ENCODE assay signal across 22 cellular contexts in genomic region chr20:30488941-30489601, GRCh38.
DNase-seq lines count a peak whose midpoint lies in the region; TF ChIP-seq lines count a peak whose summit lies in the region.
"Had no signal": no experiment of that assay in that cellular context is flagged by ENCODE, and none has a peak within 500 bp of the region (broad histone marks: within the 10 kb centered on the region; RNA-seq: fewer than 3 reads in every experiment).

No MANE protein-coding gene starts in this region.

- peak overlapping the region; percentile 91 for H3K4me3 Mint-ChIP-seq in glutamatergic neuron (ENCODE audit: unreplicated experiment)
- H3K4me3 Mint-ChIP-seq: CD4-positive, alpha-beta memory T cell had no signal

- no peak overlapping the region for H4K8ac ChIP-seq in neuronal stem cell (ENCODE audit: low read depth, low read length)

- H4K91ac ChIP-seq in neuronal stem cell (ENCODE audit: low read depth, low read length, poor library complexity): no peak overlapping the region

- H3K27ac ChIP-seq in HUES64 (ENCODE audit: low read depth, low read length) (no peak overlapping the region), neuronal stem cell (replicated peaks; ENCODE audit: low read length) (no peak overlapping the region)
- H3K27ac ChIP-seq: A549, PC-9, RWPE1, SJSA1 had no signal

- H3K36me3 Mint-ChIP-seq in glutamatergic neuron (ENCODE audit: unreplicated experiment): peaks cover 21% of the 10 kb centered on the region

- no peak overlapping the region for H3K27ac Mint-ChIP-seq in glutamatergic neuron (ENCODE audit: unreplicated experiment)
- H3K27ac Mint-ChIP-seq: CD4-positive, alpha-beta memory T cell had no signal

- H2BK5ac ChIP-seq in neuronal stem cell (ENCODE audit: low read length): no peak overlapping the region

- H2AK5ac ChIP-seq in neuronal stem cell (ENCODE audit: low read depth, low read length): no peak overlapping the region

- H3K9me3 ChIP-seq in HUES64 (ENCODE audit: insufficient read depth, low read depth, low read length): peaks cover 22% of the 10 kb centered on the region
- H3K9me3 ChIP-seq in neuronal stem cell (replicated peaks in 1 of 2; ENCODE audit: control insufficient read depth in 2 of 2, insufficient read depth in 1 of 2, low read depth in 1 of 2, low read length in 2 of 2): peaks cover 0 to 5% of the 10 kb centered on the region in 2 donors
- H3K9me3 ChIP-seq: SJSA1 had no signal

- H3K4ac ChIP-seq in neuronal stem cell (ENCODE audit: low read length): no peak overlapping the region

- peak overlapping the region; percentile 18 for H3K4me2 ChIP-seq in neuronal stem cell (ENCODE audit: insufficient read depth, low read length, poor library complexity, severe bottlenecking)
- H3K4me2 ChIP-seq: A549, PC-9 had no signal

- H3K4me1 ChIP-seq in HUES64 (ENCODE audit: insufficient read depth, low read length) (no peaks in the 10 kb centered on the region), neuronal stem cell (ENCODE audit: control insufficient read depth in 2 of 2, insufficient read depth in 1 of 2, low read depth in 1 of 2, low read length in 2 of 2) (no peaks in the 10 kb centered on the region)
- H3K4me1 ChIP-seq: A549, SJSA1 had no signal

- H2BK15ac ChIP-seq in neuronal stem cell (ENCODE audit: low read length): no peak overlapping the region

- no peak overlapping the region for H2AFZ ChIP-seq in neuronal stem cell (ENCODE audit: low read length)
- H2AFZ ChIP-seq: PC-9 had no signal

- no peak overlapping the region for H3K14ac ChIP-seq in neuronal stem cell (ENCODE audit: low read length)

- H3K27me3 ChIP-seq in HUES64 (ENCODE audit: insufficient read depth, low read length): no peaks in the 10 kb centered on the region
- H3K27me3 ChIP-seq in neuronal stem cell (ENCODE audit: control insufficient read depth in 3 of 3, insufficient read depth in 3 of 3, low read depth in 1 of 3, low read length in 3 of 3): no peaks in the 10 kb centered on the region
- H3K27me3 ChIP-seq: SJSA1 had no signal

- DNase-seq in ELF-1 (ENCODE audit: low read depth, low spot score) (peak; percentile 63), glutamatergic neuron (peak; percentile 50), neuronal stem cell (ENCODE audit: low spot score) (no peak), GOT3 (lab: John Stamatoyannopoulos, UW) (no peak), NCI-H1694 treated with DMSO at 0.1 percent for 48 hours (lab: John Stamatoyannopoulos, UW) (no peak), midbrain (lab: John Stamatoyannopoulos, UW) (no peak), SHP77 (lab: John Stamatoyannopoulos, UW) (no peak)
- DNase-seq: Calu3; CD4-positive, alpha-beta memory T cell; DMS53; EL; KG1; NCI-H1105 treated with DMSO at 0.1 percent for 48 hours; NCI-H187; NCI-H2227 treated with DMSO at 0.1 percent for 48 hours; NCI-H510A treated with DMSO at 0.1 percent for 48 hours; NCI-H82; PC-9 had no signal

- no peak overlapping the region for H2BK120ac ChIP-seq in neuronal stem cell (ENCODE audit: low read depth, low read length)

- no peaks in the 10 kb centered on the region for H3K4me1 Mint-ChIP-seq in glutamatergic neuron (ENCODE audit: low read depth, unreplicated experiment)
- H3K4me1 Mint-ChIP-seq: CD4-positive, alpha-beta memory T cell had no signal

- peak overlapping the region; percentile 55 for H3K23ac ChIP-seq in neuronal stem cell (ENCODE audit: low read depth, low read length, poor library complexity)

- H3K4me3 ChIP-seq in HUES64 (ENCODE audit: low read length) (peak overlapping the region; percentile 42), neuronal stem cell (ENCODE audit: low read length in 2 of 2) (peak overlapping the region in 1 of 2 donors; percentile 62)
- H3K4me3 ChIP-seq: A549, PC-9, SJSA1 had no signal

- peaks cover 17% of the 10 kb centered on the region for H3K27me3 Mint-ChIP-seq in glutamatergic neuron (ENCODE audit: unreplicated experiment)

- H3K36me3 ChIP-seq in HUES64 (ENCODE audit: insufficient read depth, low read length) (no peaks in the 10 kb centered on the region), neuronal stem cell (replicated peaks in 1 of 2; ENCODE audit: control insufficient read depth in 2 of 2, insufficient read depth in 2 of 2, low read length in 2 of 2) (no peaks in the 10 kb centered on the region)
- H3K36me3 ChIP-seq: SJSA1 had no signal

- H3K79me1 ChIP-seq in neuronal stem cell (ENCODE audit: low read depth, low read length): no peaks in the 10 kb centered on the region

- H3K9me3 Mint-ChIP-seq in glutamatergic neuron (ENCODE audit: unreplicated experiment): peaks cover 19% of the 10 kb centered on the region

- no peak overlapping the region for H2BK12ac ChIP-seq in neuronal stem cell (ENCODE audit: low read length)

- TF ChIP-seq CTCF in glutamatergic neuron (IDR thresholded peaks at IDR 0.05; ENCODE audit: partially characterized antibody, unreplicated experiment): no peak

- no peak overlapping the region for H3K9ac ChIP-seq in HUES64 (ENCODE audit: low read depth, low read length)
- no peak overlapping the region for H3K9ac ChIP-seq in neuronal stem cell (ENCODE audit: low read depth, low read length, poor library complexity)

- WGBS in HUES64: 75% methylated on average over 53 of the region's 53 CpGs
- WGBS in neuronal stem cell (ENCODE audit: extremely low coverage in 2 of 2, insufficient read length in 2 of 2, insufficient replicate concordance in 1 of 2), 2 donors: no CpG with 5 or more reads among the region's 53 CpGs

- H3K18ac ChIP-seq in neuronal stem cell (ENCODE audit: low read length): no peak overlapping the region

Comparison
In these comparisons a context has a peak if more than half of its experiments do, and no peak if none do; other contexts are left out.
1. DNase-seq: peak in ELF-1 (single experiment) and glutamatergic neuron (single experiment); none in neuronal stem cell (single experiment), GOT3 (single experiment), NCI-H1694 treated with DMSO at 0.1 percent for 48 hours (single experiment), midbrain (single experiment) and SHP77 (0 of 2).